Comparison of ENCODE assay signal across 8 cellular contexts in genomic region chr17:72422505-72423285, GRCh38.
A peak's percentile ranks its signal among the peaks of the same experiment; 100 is the strongest.
DNase-seq lines count a peak whose midpoint lies in the region; ATAC-seq, FAIRE-seq and TF ChIP-seq lines count a peak whose summit lies in the region.

No MANE protein-coding gene starts in this region.

- H3K4me3 Mint-ChIP-seq in activated T-cell treated with anti-CD3 and anti-CD28 coated beads, Interleukin-2, amount 50 U/mL, for 72 hours: peak overlapping the region in 1 of 2 donors; percentile 52

- H3K27ac Mint-ChIP-seq in activated T-cell treated with anti-CD3 and anti-CD28 coated beads, Interleukin-2, amount 50 U/mL, for 72 hours: no peak overlapping the region

- peaks cover 26% of the 10 kb centered on the region for H3K4me1 Mint-ChIP-seq in activated T-cell treated with anti-CD3 and anti-CD28 coated beads, Interleukin-2, amount 50 U/mL, for 72 hours (ENCODE audit: low read depth)

- FAIRE-seq in GM12892 (lab: Jason Lieb, UNC): peak; percentile 88

- DNase-seq in GM12892 (ENCODE audit: insufficient read length) (peak; percentile 41), kidney glomerular epithelial cell (lab: John Stamatoyannopoulos, UW) (peak; percentile 83), GDM1 (lab: John Stamatoyannopoulos, UW) (no peak), NCI-H1436 treated with DMSO at 0.1 percent for 48 hours (lab: John Stamatoyannopoulos, UW) (no peak), T-helper 9 cell (no peak)
- DNase-seq in activated T-cell treated with anti-CD3 and anti-CD28 coated beads, Interleukin-2, amount 50 U/mL, for 72 hours: peak; percentile 31 to 48

- TF ChIP-seq POLR2A in GM12892 (IDR thresholded peaks at IDR 0.05; ENCODE audit: low read depth, low read length): 0 out of 2 replicates have a peak, but pooled peaks have one; percentile 53

- peak; percentile 39 for ATAC-seq in GM21390 (IDR thresholded peaks at IDR 0.05; ENCODE audit: unreplicated experiment)
- ATAC-seq in HG03520 (IDR thresholded peaks at IDR 0.05; ENCODE audit: unreplicated experiment): peak; percentile 38
- peak; percentile 65 to 67 for ATAC-seq in activated T-cell treated with anti-CD3 and anti-CD28 coated beads, Interleukin-2, amount 50 U/mL, for 72 hours (replicated peaks in 1 of 2)

- peaks cover 7% of the 10 kb centered on the region in 2 donors for H3K9me3 Mint-ChIP-seq in activated T-cell treated with anti-CD3 and anti-CD28 coated beads, Interleukin-2, amount 50 U/mL, for 72 hours

- H3K36me3 Mint-ChIP-seq in activated T-cell treated with anti-CD3 and anti-CD28 coated beads, Interleukin-2, amount 50 U/mL, for 72 hours (ENCODE audit: insufficient read depth in 2 of 2): peaks cover 6 to 7% of the 10 kb centered on the region in 2 donors

- peaks cover 7% of the 10 kb centered on the region for H3K27me3 Mint-ChIP-seq in activated T-cell treated with anti-CD3 and anti-CD28 coated beads, Interleukin-2, amount 50 U/mL, for 72 hours (ENCODE audit: low read depth)

Comparison
In these comparisons a context has a peak if more than half of its experiments do, and no peak if none do; other contexts are left out.
1. DNase-seq: peak in GM12892 (single experiment), activated T-cell treated with anti-CD3 and anti-CD28 coated beads, Interleukin-2, amount 50 U/mL, for 72 hours (2 of 2) and kidney glomerular epithelial cell (single experiment); none in GDM1 (single experiment), NCI-H1436 treated with DMSO at 0.1 percent for 48 hours (single experiment) and T-helper 9 cell (single experiment).
2. Peak in every context shown above with its lines, with median percentiles within 50 percentile points of each other: ATAC-seq.